In the genomic region with DNA sequence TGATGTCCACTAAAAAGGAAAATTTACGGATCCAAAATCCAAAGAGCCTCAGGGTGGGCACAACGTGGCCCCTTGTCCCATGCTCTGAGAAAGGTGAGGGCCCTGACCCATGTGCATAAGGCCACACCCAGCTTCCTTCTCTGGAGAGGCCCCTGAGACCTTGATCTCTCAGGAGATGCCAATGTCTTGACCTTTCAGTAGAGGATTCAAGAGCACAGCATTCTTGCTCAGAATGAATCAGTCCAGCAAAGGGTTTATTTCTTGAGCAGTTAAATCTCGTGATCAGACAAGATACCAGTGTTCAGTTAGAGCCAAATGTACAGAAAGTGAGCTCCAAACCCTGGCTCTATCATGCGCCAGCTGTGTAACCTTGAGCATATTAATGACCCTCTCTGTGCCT, we compare ENCODE assay signal across 1 cellular context.
TF ChIP-seq lines count a peak whose summit lies in the region.

No MANE protein-coding gene starts in this region.

TF ChIP-seq in GM23338, 12 proteins besides CTCF, POLR2A, EP300 and RAD21 (continued from another document):
- TF ChIP-seq ZNF462 (CRISPR knock-in tag; IDR thresholded peaks at IDR 0.05) (no peak), EZH2 (IDR thresholded peaks at IDR 0.05; ENCODE audit: low read depth, unreplicated experiment) (no peak), REST (IDR thresholded peaks at IDR 0.05; ENCODE audit: unreplicated experiment) (no peak), STAT1 (IDR thresholded peaks at IDR 0.05; ENCODE audit: unreplicated experiment) (no peak), POLR2AphosphoS5 (IDR thresholded peaks at IDR 0.05; ENCODE audit: low read depth) (no peak)
